ENCODE assay signal across 18 cellular contexts in the genomic region with DNA sequence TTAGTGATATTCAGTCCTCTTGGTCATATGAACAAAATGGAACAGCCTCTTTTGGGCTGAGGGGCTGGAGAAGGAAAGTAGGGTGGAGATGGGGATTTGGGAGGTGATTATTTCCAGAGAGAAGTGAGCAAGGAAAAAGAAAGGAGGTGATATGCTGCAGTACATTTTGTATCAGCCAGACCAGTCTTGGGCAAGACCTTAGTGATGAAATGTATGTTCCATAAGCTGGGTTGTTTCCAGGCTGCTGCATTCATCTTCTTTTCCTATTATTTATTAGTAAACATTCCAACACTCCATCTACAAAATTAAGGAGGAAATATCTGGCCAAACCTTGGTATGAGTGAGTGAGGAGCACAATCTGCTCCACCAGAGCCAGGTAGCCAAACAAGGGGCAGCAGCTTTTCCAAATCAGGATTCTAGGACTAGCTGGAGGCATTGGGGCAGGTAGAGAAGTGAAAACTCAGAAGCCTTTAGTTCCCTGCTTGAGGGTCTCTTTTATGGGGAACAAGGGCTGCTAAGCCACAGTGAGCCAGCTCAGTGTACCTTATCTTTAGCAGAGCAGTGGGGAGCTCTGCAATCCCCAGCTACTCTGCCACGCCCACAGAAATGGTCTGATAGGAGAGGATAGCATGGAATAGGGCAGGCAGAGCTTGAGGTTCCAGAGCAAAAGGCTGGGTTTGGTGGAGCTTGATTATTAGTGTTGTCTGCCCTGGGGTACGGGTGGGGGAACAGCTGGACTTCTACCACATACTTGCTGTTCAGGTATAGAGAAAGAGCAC. TPM values are rescaled to one million over a fixed set of nuclear protein-coding genes. Genes with fewer than 3 reads are reported as not detected.
"Had no signal": no experiment of that assay in that cellular context is flagged by ENCODE, and none has a peak within 500 bp of the region (broad histone marks: within the 10 kb centered on the region; RNA-seq: fewer than 3 reads in every experiment).

No MANE protein-coding gene starts in this region.

- H3K27ac Mint-ChIP-seq: activated CD4-positive, alpha-beta T cell treated with anti-CD3 and anti-CD28 coated beads for 36 hours; activated CD8-positive, alpha-beta T cell treated with anti-CD3 and anti-CD28 coated beads for 36 hours; activated T-helper 1 cell treated with anti-CD3 and anti-CD28 coated beads, Interleukin-12 subunit alpha, Interleukin-12 subunit beta, Interleukin-2, Interleukin-4 antibody, amounts not matched to agents 30 ng/mL and 10 ng/mL and 1 ng/mL, durations not matched to agents 14 hours and 24 hours and 36 hours; mesothelial cell of epicardium had no signal

- H3K27ac ChIP-seq: gastroesophageal sphincter, ovary, stomach, thoracic aorta, VCaP had no signal

- H3K9me3 Mint-ChIP-seq: activated CD8-positive, alpha-beta T cell treated with anti-CD3 and anti-CD28 coated beads for 36 hours; activated T-helper 1 cell treated with anti-CD3 and anti-CD28 coated beads, Interleukin-12 subunit alpha, Interleukin-12 subunit beta, Interleukin-2, Interleukin-4 antibody, amounts not matched to agents 30 ng/mL and 10 ng/mL and 1 ng/mL, durations not matched to agents 14 hours and 24 hours and 36 hours; mesothelial cell of epicardium; neural crest cell had no signal

- H3K4me1 ChIP-seq: stomach had no signal

- H3K36me3 ChIP-seq: ovary, stomach, thoracic aorta had no signal

- H3K27me3 Mint-ChIP-seq: activated CD4-positive, alpha-beta T cell treated with anti-CD3 and anti-CD28 coated beads for 36 hours; activated CD8-positive, alpha-beta T cell treated with anti-CD3 and anti-CD28 coated beads for 36 hours had no signal

- H3K9me3 ChIP-seq: gastroesophageal sphincter, ovary, stomach, thoracic aorta had no signal

- DNase-seq: activated CD4-positive, alpha-beta T cell treated with anti-CD3 and anti-CD28 coated beads for 36 hours; activated CD8-positive, alpha-beta memory T cell treated with anti-CD3 and anti-CD28 coated beads, Interleukin-2, amount 50 U/mL, for 48 hours; activated CD8-positive, alpha-beta T cell treated with anti-CD3 and anti-CD28 coated beads for 36 hours; activated naive CD4-positive, alpha-beta T cell treated with Interleukin-2 at 50 U/mL for 16 hours; central memory CD4-positive, alpha-beta T cell; cortex of kidney; left ventricle myocardium superior; ovary; stomach had no signal

- H3K27me3 ChIP-seq: gastroesophageal sphincter, ovary, stomach had no signal

- H3K4me3 Mint-ChIP-seq: activated CD4-positive, alpha-beta T cell treated with anti-CD3 and anti-CD28 coated beads for 36 hours; activated CD8-positive, alpha-beta T cell treated with anti-CD3 and anti-CD28 coated beads for 36 hours; activated T-helper 1 cell treated with anti-CD3 and anti-CD28 coated beads, Interleukin-12 subunit alpha, Interleukin-12 subunit beta, Interleukin-2, Interleukin-4 antibody, amounts not matched to agents 30 ng/mL and 10 ng/mL and 1 ng/mL, durations not matched to agents 14 hours and 24 hours and 36 hours; mesothelial cell of epicardium; neural crest cell had no signal

- ATAC-seq: activated CD4-positive, alpha-beta T cell treated with anti-CD3 and anti-CD28 coated beads for 36 hours; activated CD8-positive, alpha-beta T cell treated with anti-CD3 and anti-CD28 coated beads for 36 hours; gastroesophageal sphincter; left ventricle myocardium superior had no signal

- H3K4me3 ChIP-seq: gastroesophageal sphincter, ovary, stomach, thoracic aorta had no signal

- H3K4me1 Mint-ChIP-seq: activated CD4-positive, alpha-beta T cell treated with anti-CD3 and anti-CD28 coated beads for 36 hours had no signal

- H3K36me3 Mint-ChIP-seq: mesothelial cell of epicardium had no signal

RNA-seq across cellular contexts. Expression of a gene that starts 56.9 kb away (rescaled TPM):
- total RNA-seq: activated T-helper 1 cell treated with anti-CD3 and anti-CD28 coated beads, Interleukin-12 subunit alpha, Interleukin-12 subunit beta, Interleukin-2, Interleukin-4 antibody, amounts not matched to agents 30 ng/mL and 10 ng/mL and 1 ng/mL, durations not matched to agents 14 hours and 24 hours and 36 hours; left ventricle myocardium superior; myocyte; skeletal muscle tissue; T-helper 2 cell treated with Interferon-gamma antibody and Interleukin-4, amounts not matched to agents 100 ng/mL and 5 ng/mL, for 36 hours had no signal
